ENCODE assay signal across 22 cellular contexts in genomic region chr3:24154751-24155150, GRCh38.
DNase-seq lines count a peak whose midpoint lies in the region; ATAC-seq and TF ChIP-seq lines count a peak whose summit lies in the region.
"Had no signal": no experiment of that assay in that cellular context is flagged by ENCODE, and none has a peak within 500 bp of the region (broad histone marks: within the 10 kb centered on the region; RNA-seq: fewer than 3 reads in every experiment).

No MANE protein-coding gene starts in this region.

- peak overlapping the region; percentile 25 for H3K27ac Mint-ChIP-seq in Caco-2 (ENCODE audit: unreplicated experiment)
- peak overlapping the region; percentile 28 for H3K27ac Mint-ChIP-seq in activated T-helper 17 cell treated with anti-CD3 and anti-CD28 coated beads, Interleukin-2, amount 50 U/mL, for 72 hours
- H3K27ac Mint-ChIP-seq: activated CD8-positive, alpha-beta T cell treated with anti-CD3 and anti-CD28 coated beads, Interleukin-2, amount 10 ng/mL, durations not matched to agents 7 days and 5 days; activated naive CD8-positive, alpha-beta T cell treated with anti-CD3 and anti-CD28 coated beads for 36 hours; CD4-positive, CD25-positive, alpha-beta regulatory T cell; GM23338 had no signal

- H3K9me2 ChIP-seq in HCT116 (ENCODE audit: insufficient read depth): 0 out of 2 replicates have a peak, but pooled peaks cover 5% of the 10 kb centered on the region

- POLR2A ChIA-PET in Caco-2 (lab: Charles Lee): no interaction called here
- POLR2A ChIA-PET in HCT116 (lab: Charles Lee): no interaction called here

- TF ChIP-seq RAD21 in HCT116 (IDR thresholded peaks at IDR 0.05; ENCODE audit: low read depth): no peak

- H4K20me1 ChIP-seq in HCT116 (ENCODE audit: insufficient read depth): no peaks in the 10 kb centered on the region

- CTCF ChIA-PET in Caco-2 (lab: Charles Lee) (no interaction called here), HCT116 (lab: Charles Lee) (no interaction called here)

- RAD21 ChIA-PET in HCT116 (lab: Charles Lee; ENCODE audit: low non-redundant PET in 1 of 2, low total read pairs in 2 of 2, uncharacterized antibody in 2 of 2, unreplicated experiment in 2 of 2): no interaction called here

- H3K9me3 ChIP-seq in Caco-2 (no peaks in the 10 kb centered on the region), HCT116 (ENCODE audit: control insufficient read depth in 1 of 2, insufficient read depth in 1 of 2, low read depth in 1 of 2, low read length in 2 of 2) (no peaks in the 10 kb centered on the region)

- no TSS peak for BruUV-seq in Caco-2 (replicated peaks; lab: Mats Ljungman, UMichigan)
- no TSS peak for BruUV-seq in HCT116 (replicated peaks; lab: Mats Ljungman, UMichigan)

- H3K4me3 ChIP-seq in Caco-2 (ENCODE audit: low read depth, low read length) (no peak overlapping the region), HCT116 (replicated peaks in 1 of 2; ENCODE audit: low read depth in 1 of 2, low read length in 2 of 2) (no peak overlapping the region)
- H3K4me3 ChIP-seq: GM23338, lung, SK-N-MC had no signal

- H3K36me3 ChIP-seq in Caco-2 (ENCODE audit: control insufficient read depth, insufficient read depth, low read length): no peaks in the 10 kb centered on the region
- no peaks in the 10 kb centered on the region for H3K36me3 ChIP-seq in HCT116 (ENCODE audit: control insufficient read depth in 1 of 2, insufficient read depth in 2 of 2, low read length in 2 of 2)

- intact Hi-C loops in Caco-2 (cut with micrococcal nuclease; ENCODE audit: unreplicated experiment) (loop anchor here (1.0 kb wide), 1 partner anchor 8 kb away; no protein-coding TSS in a partner anchor), HCT116 (cut with micrococcal nuclease) (no loop called here)

- H3K9me3 Mint-ChIP-seq in Caco-2 (ENCODE audit: unreplicated experiment): peaks cover 10% of the 10 kb centered on the region
- H3K9me3 Mint-ChIP-seq in activated T-helper 17 cell treated with anti-CD3 and anti-CD28 coated beads, Interleukin-2, amount 50 U/mL, for 72 hours: no peaks in the 10 kb centered on the region
- H3K9me3 Mint-ChIP-seq: activated naive CD8-positive, alpha-beta T cell treated with anti-CD3 and anti-CD28 coated beads for 36 hours; GM23338 had no signal

- no peak for DNase-seq in Caco-2
- DNase-seq in HCT116 (ENCODE audit: low read depth, low spot score): no peak
- no peak for DNase-seq in activated effector memory CD4-positive, alpha-beta T cell treated with anti-CD3 and anti-CD28 coated beads, Interleukin-2, amount 50 U/mL, for 16 hours
- no peak for DNase-seq in Ammon's horn (ENCODE audit: low spot score)
- DNase-seq: activated CD8-positive, alpha-beta T cell treated with anti-CD3 and anti-CD28 coated beads, Interleukin-2, amount 10 ng/mL, durations not matched to agents 7 days and 5 days; activated naive CD8-positive, alpha-beta T cell treated with anti-CD3 and anti-CD28 coated beads for 36 hours; activated T-cell treated with anti-CD3 and anti-CD28 coated beads, Interleukin-2, amount 50 U/mL, for 48 hours; CD4-positive, CD25-positive, alpha-beta regulatory T cell; DMS 273 treated with DMSO at 0.1 percent for 48 hours; effector CD4-positive, alpha-beta T cell; NCI-H1092 treated with DMSO at 0.1 percent for 48 hours; NCI-H2029 treated with DMSO at 0.1 percent for 48 hours; NCI-H446 treated with DMSO at 0.1 percent for 48 hours; stimulated activated CD4-positive, alpha-beta T cell treated with anti-CD3 and anti-CD28 coated beads, Interleukin-12 subunit alpha, Interleukin-12 subunit beta, amount 100 ng/mL, for 4 hours; WERI-Rb-1 had no signal

- H3K27me3 ChIP-seq in Caco-2 (replicated peaks; ENCODE audit: control insufficient read depth, insufficient read depth, low read length) (no peaks in the 10 kb centered on the region), HCT116 (ENCODE audit: insufficient read depth, low read length) (no peaks in the 10 kb centered on the region)

- no peak for TF ChIP-seq CTCF in Caco-2 (IDR thresholded peaks at IDR 0.05; ENCODE audit: insufficient read depth in 1 of 2, low read depth in 1 of 2, low read length in 1 of 2, severe bottlenecking in 1 of 2, unreplicated experiment in 1 of 2)
- TF ChIP-seq CTCF in HCT116 (IDR thresholded peaks at IDR 0.05 in 2 of 3, conservative IDR thresholded peaks at IDR 0.05 in 1 of 3; ENCODE audit: borderline replicate concordance in 1 of 3, insufficient read depth in 1 of 3, low read depth in 2 of 3, low read length in 2 of 3): no peak

- 0 out of 2 replicates have a peak overlapping the region, but pooled peaks have one; percentile 14 for H3K4me2 ChIP-seq in HCT116 (ENCODE audit: low read length)
- H3K4me2 ChIP-seq: GM23338 had no signal

- H3K27ac ChIP-seq in HCT116 (ENCODE audit: low read depth, low read length): no peak overlapping the region
- H3K27ac ChIP-seq: SK-N-MC, WERI-Rb-1 had no signal

- ATAC-seq in GM19035 (IDR thresholded peaks at IDR 0.05; ENCODE audit: unreplicated experiment): peak; percentile 2
- no peak for ATAC-seq in HCT116
- peak; percentile 25 for ATAC-seq in activated T-helper 17 cell treated with anti-CD3 and anti-CD28 coated beads, Interleukin-2, amount 50 U/mL, for 72 hours (replicated peaks)
- no peak for ATAC-seq in HG03095 (IDR thresholded peaks at IDR 0.05; ENCODE audit: unreplicated experiment)
- ATAC-seq: activated CD8-positive, alpha-beta T cell treated with anti-CD3 and anti-CD28 coated beads, Interleukin-2, amount 10 ng/mL, durations not matched to agents 7 days and 5 days; esophagus mucosa; GM23338 had no signal

- no peak overlapping the region for H3K9ac ChIP-seq in HCT116 (ENCODE audit: low read length)

- peaks cover 28% of the 10 kb centered on the region for H3K4me1 Mint-ChIP-seq in Caco-2 (ENCODE audit: low read depth, unreplicated experiment)
- H3K4me1 Mint-ChIP-seq in activated T-helper 17 cell treated with anti-CD3 and anti-CD28 coated beads, Interleukin-2, amount 50 U/mL, for 72 hours: peaks cover 6% of the 10 kb centered on the region

- no peaks in the 10 kb centered on the region for H3K27me3 Mint-ChIP-seq in Caco-2 (ENCODE audit: insufficient read depth, unreplicated experiment)
- H3K27me3 Mint-ChIP-seq in activated T-helper 17 cell treated with anti-CD3 and anti-CD28 coated beads, Interleukin-2, amount 50 U/mL, for 72 hours: peaks cover 11% of the 10 kb centered on the region

- H3K4me3 Mint-ChIP-seq in Caco-2 (ENCODE audit: unreplicated experiment): no peak overlapping the region
- peak overlapping the region; percentile 17 for H3K4me3 Mint-ChIP-seq in activated T-helper 17 cell treated with anti-CD3 and anti-CD28 coated beads, Interleukin-2, amount 50 U/mL, for 72 hours
- H3K4me3 Mint-ChIP-seq: activated CD8-positive, alpha-beta T cell treated with anti-CD3 and anti-CD28 coated beads, Interleukin-2, amount 10 ng/mL, durations not matched to agents 7 days and 5 days; activated naive CD8-positive, alpha-beta T cell treated with anti-CD3 and anti-CD28 coated beads for 36 hours; CD4-positive, CD25-positive, alpha-beta regulatory T cell; GM23338 had no signal

- H2AFZ ChIP-seq in HCT116 (ENCODE audit: low read depth, low read length, poor library complexity, severe bottlenecking): no peak overlapping the region
- H2AFZ ChIP-seq: GM23338 had no signal

- H3K79me2 ChIP-seq in HCT116 (ENCODE audit: insufficient read depth, low read length): no peaks in the 10 kb centered on the region

- no peak for TF ChIP-seq POLR2A in HCT116 (IDR thresholded peaks at IDR 0.05; ENCODE audit: borderline replicate concordance, extremely low read depth, insufficient read depth, insufficient read length)

- H3K36me3 Mint-ChIP-seq in Caco-2 (ENCODE audit: insufficient read depth, unreplicated experiment): peaks cover 4% of the 10 kb centered on the region
- no peaks in the 10 kb centered on the region for H3K36me3 Mint-ChIP-seq in activated T-helper 17 cell treated with anti-CD3 and anti-CD28 coated beads, Interleukin-2, amount 50 U/mL, for 72 hours (ENCODE audit: low read depth)
- H3K36me3 Mint-ChIP-seq: activated naive CD8-positive, alpha-beta T cell treated with anti-CD3 and anti-CD28 coated beads for 36 hours; CD4-positive, CD25-positive, alpha-beta regulatory T cell had no signal

- H3K4me1 ChIP-seq in Caco-2 (peaks cover 51% of the 10 kb centered on the region), HCT116 (ENCODE audit: control insufficient read depth in 1 of 2, insufficient read depth in 2 of 2, low read length in 2 of 2) (peaks cover 3 to 46% of the 10 kb centered on the region in 2 experiments)

TF ChIP-seq in HCT116, 20 proteins besides CTCF, POLR2A, EP300 and RAD21 (continues in another document):
- no peak for TF ChIP-seq REST (IDR thresholded peaks at IDR 0.05; ENCODE audit: low read depth)
- TF ChIP-seq ZNF274 (IDR thresholded peaks at IDR 0.05; ENCODE audit: low read depth, low read length): no peak
- no peak for TF ChIP-seq ATF3 (IDR thresholded peaks at IDR 0.05)
- TF ChIP-seq CEBPB (IDR thresholded peaks at IDR 0.05; ENCODE audit: low read depth): no peak

Comparison
In these comparisons a context has a peak if more than half of its experiments do, and no peak if none do; other contexts are left out.
1. ATAC-seq: peak in GM19035 (single experiment) and activated T-helper 17 cell treated with anti-CD3 and anti-CD28 coated beads, Interleukin-2, amount 50 U/mL, for 72 hours (single experiment); none in HCT116 (single experiment) and HG03095 (single experiment).